ENCODE assay signal across 14 cellular contexts in the genomic region with DNA sequence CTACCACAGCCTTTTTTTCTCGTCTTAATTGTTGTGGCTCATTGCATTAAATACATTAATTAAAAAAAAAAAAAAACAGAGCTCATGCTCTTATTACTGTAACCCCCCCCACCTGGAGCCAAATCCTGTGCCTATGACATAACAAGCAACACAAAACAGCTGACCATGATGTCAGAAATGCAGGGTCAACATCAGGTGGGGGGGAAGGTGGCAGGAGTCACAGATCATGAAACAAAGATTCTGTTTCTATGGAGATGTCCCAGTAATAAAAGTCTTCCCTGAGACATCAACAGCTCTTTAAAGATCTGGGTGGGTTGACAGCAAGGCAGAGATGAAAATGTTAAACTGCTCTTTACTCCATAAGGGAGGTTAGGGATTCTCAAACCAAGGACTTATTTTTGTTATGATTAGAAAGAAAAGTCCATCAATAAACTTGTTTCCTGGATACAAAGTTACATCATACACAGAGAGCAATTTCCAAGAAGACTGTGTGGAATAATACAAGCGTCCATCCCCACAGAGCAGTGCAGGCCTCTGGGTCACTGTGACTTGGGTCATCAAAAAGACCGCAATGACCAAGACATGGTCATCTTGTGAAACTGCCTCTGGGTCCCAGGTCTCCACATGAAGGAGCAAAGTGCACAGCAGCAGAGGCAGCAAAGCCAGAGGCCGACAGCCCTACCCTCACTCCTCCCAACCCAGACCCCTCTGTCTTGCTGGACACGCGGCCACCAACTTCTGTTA. TPM values are rescaled to one million over a fixed set of nuclear protein-coding genes. Genes with fewer than 3 reads are reported as not detected.
A peak's percentile ranks its signal among the peaks of the same experiment; 100 is the strongest.
DNase-seq lines count a peak whose midpoint lies in the region; ATAC-seq, FAIRE-seq and TF ChIP-seq lines count a peak whose summit lies in the region.
"Had no signal": no experiment of that assay in that cellular context is flagged by ENCODE, and none has a peak within 500 bp of the region (broad histone marks: within the 10 kb centered on the region; RNA-seq: fewer than 3 reads in every experiment).

No MANE protein-coding gene starts in this region.

- no peaks in the 10 kb centered on the region for H3K9me3 ChIP-seq in smooth muscle cell (replicated peaks; ENCODE audit: low read depth)
- H3K9me3 ChIP-seq: heart left ventricle had no signal

- no peak overlapping the region for H2AFZ ChIP-seq in smooth muscle cell (ENCODE audit: low read depth)

- no peaks in the 10 kb centered on the region; the same call in 1 of the 2 replicates for H3K27me3 Mint-ChIP-seq in HFFc6 (ENCODE audit: insufficient read depth)
- H3K27me3 Mint-ChIP-seq in activated B cell treated with CpG ODN at 0.5 μM for 24 hours, result no peaks in the 10 kb centered on the region

- H3K27me3 ChIP-seq in smooth muscle cell (ENCODE audit: low read depth), result no peaks in the 10 kb centered on the region
- H3K27me3 ChIP-seq: heart left ventricle had no signal

- peak overlapping the region; percentile 78 for H3K27ac ChIP-seq in smooth muscle cell (ENCODE audit: low read depth)
- H3K27ac ChIP-seq: coronary artery, heart left ventricle had no signal

- H3K27ac Mint-ChIP-seq in HFFc6 (peak overlapping the region; percentile 76), activated B cell treated with CpG ODN at 0.5 μM for 24 hours (peak overlapping the region; percentile 14)

- no peak for DNase-seq in HFFc6
- no peak for DNase-seq in activated B cell treated with CpG ODN at 0.5 μM for 24 hours
- DNase-seq in smooth muscle cell (lab: John Stamatoyannopoulos, UW; ENCODE audit: unreplicated experiment), result no peak
- DNase-seq in GM12891 (ENCODE audit: insufficient read length, low spot score), result no peak
- no peak for DNase-seq in EL
- no peak for DNase-seq in RCC 7860 (ENCODE audit: low spot score)
- DNase-seq: heart left ventricle; occipital lobe; stimulated activated CD4-positive, alpha-beta T cell treated with anti-CD3 and anti-CD28 coated beads, Interleukin-2, amount 100 ng/mL, for 48 hours had no signal

- H3F3A ChIP-seq in smooth muscle cell (ENCODE audit: low read depth), result peaks cover 21% of the 10 kb centered on the region

- intact Hi-C loops in activated B cell treated with CpG ODN at 0.5 μM for 24 hours (cut with micrococcal nuclease), result no loop called here

- H3K36me3 Mint-ChIP-seq in HFFc6 (ENCODE audit: low read depth) (peaks cover 9% of the 10 kb centered on the region), activated B cell treated with CpG ODN at 0.5 μM for 24 hours (ENCODE audit: low read depth) (peaks cover 50% of the 10 kb centered on the region)

- H3K4me3 ChIP-seq in smooth muscle cell, result no peak overlapping the region
- H3K4me3 ChIP-seq: coronary artery, heart left ventricle had no signal

- H3K4me2 ChIP-seq in smooth muscle cell, result peak overlapping the region; percentile 71

- 77% methylated on average over 6 of the region's 6 CpGs for WGBS in smooth muscle cell (ENCODE audit: low lambda C conversion rate)

- H3K79me2 ChIP-seq in smooth muscle cell (ENCODE audit: low read depth), result peaks cover 10% of the 10 kb centered on the region

- POLR2A ChIA-PET in activated B cell treated with CpG ODN at 0.5 μM for 24 hours (lab: Charles Lee), result interaction anchor here (0.6 to 0.7 kb wide), 2 partner anchors 84 to 341 kb away, joined by 5 to 6 read pairs; no protein-coding TSS in a partner anchor

- no peak for ATAC-seq in activated B cell treated with CpG ODN at 0.5 μM for 24 hours (ENCODE audit: low read depth)
- ATAC-seq: heart left ventricle had no signal

- no peaks in the 10 kb centered on the region for H3K9me3 Mint-ChIP-seq in HFFc6
- H3K9me3 Mint-ChIP-seq in activated B cell treated with CpG ODN at 0.5 μM for 24 hours, result no peaks in the 10 kb centered on the region

- no peak for TF ChIP-seq CTCF in HFFc6 (IDR thresholded peaks at IDR 0.05)
- TF ChIP-seq CTCF in activated B cell treated with CpG ODN at 0.5 μM for 24 hours (IDR thresholded peaks at IDR 0.05), result no peak
- TF ChIP-seq CTCF in smooth muscle cell (IDR thresholded peaks at IDR 0.05; ENCODE audit: borderline replicate concordance, insufficient read depth, poor library complexity, severe bottlenecking), result no peak

- H3K4me1 ChIP-seq in smooth muscle cell (ENCODE audit: low read depth), result peaks cover 6% of the 10 kb centered on the region

- TF ChIP-seq POLR2A in GM12891 (IDR thresholded peaks at IDR 0.05; ENCODE audit: low read depth, low read length), result no peak

- CTCF ChIA-PET in activated B cell treated with CpG ODN at 0.5 μM for 24 hours (lab: Charles Lee), result interaction anchor here (0.8 to 3.5 kb wide), 3 partner anchors 13 to 264 kb away, joined by 3 to 16 read pairs (median 3); no protein-coding TSS in a partner anchor

- H3K4me3 Mint-ChIP-seq in HFFc6, result no peak overlapping the region
- no peak overlapping the region for H3K4me3 Mint-ChIP-seq in activated B cell treated with CpG ODN at 0.5 μM for 24 hours
- H3K4me3 Mint-ChIP-seq: CD14-positive monocyte had no signal

- H3K9ac ChIP-seq in smooth muscle cell (ENCODE audit: low read depth), result no peak overlapping the region

- FAIRE-seq in islet of Langerhans (lab: Jason Lieb, UNC), result peak; percentile 30
- FAIRE-seq in GM12891 (lab: Jason Lieb, UNC), result no peak
- no peak for FAIRE-seq in RCC 7860 (lab: Jason Lieb, UNC)
- FAIRE-seq: astrocyte, keratinocyte had no signal

- no peaks in the 10 kb centered on the region for H3K36me3 ChIP-seq in smooth muscle cell (ENCODE audit: low read depth)

- H3K4me1 Mint-ChIP-seq in HFFc6 (ENCODE audit: low read depth) (peaks cover 42% of the 10 kb centered on the region), activated B cell treated with CpG ODN at 0.5 μM for 24 hours (peaks cover 35% of the 10 kb centered on the region)

- peaks cover 92% of the 10 kb centered on the region for H4K20me1 ChIP-seq in smooth muscle cell (ENCODE audit: low read depth)

TF ChIP-seq in GM12891, 5 proteins besides CTCF, POLR2A, EP300 and RAD21:
- TF ChIP-seq PAX5 (IDR thresholded peaks at IDR 0.05; ENCODE audit: insufficient read depth, low read length, severe bottlenecking), result no peak
- no peak for TF ChIP-seq POU2F2 (IDR thresholded peaks at IDR 0.05; ENCODE audit: low read depth, low read length)
- TF ChIP-seq POLR2AphosphoS5 (IDR thresholded peaks at IDR 0.05; ENCODE audit: low read depth, low read length), result no peak
- no peak for TF ChIP-seq SPI1 (IDR thresholded peaks at IDR 0.05; ENCODE audit: low read depth, low read length)
- TF ChIP-seq TAF1 (IDR thresholded peaks at IDR 0.05; ENCODE audit: low read depth, low read length), result no peak

RNA-seq across cellular contexts. Expression of a gene that starts 42.7 kb away (rescaled TPM):
- under 1 TPM in 5 of 6 experiments, not detected in 1; 0.13 to 0.35 (median 0.17) TPM for total RNA-seq in HFFc6 (2021; fragmentation: NEBNext Ultra II Directional; extraction: Animal tissue kit (Norgen Biotek cat#: 25700))
- total RNA-seq in activated B cell treated with CpG ODN at 0.5 μM for 24 hours (1.3 and 2.8 TPM in 2 replicates), smooth muscle cell (0.63 and 0.99 TPM in 2 replicates)
- 0.41 and 0.70 TPM in 2 replicates for polyA plus RNA-seq in smooth muscle cell
- 1.1 TPM for polyA plus RNA-seq in GM12891 (2012; ENCODE audit: low read depth, missing spikeins)
- polyA plus RNA-seq: CD14-positive monocyte had no signal
